ENCODE assay signal across 17 cellular contexts in the genomic region with DNA sequence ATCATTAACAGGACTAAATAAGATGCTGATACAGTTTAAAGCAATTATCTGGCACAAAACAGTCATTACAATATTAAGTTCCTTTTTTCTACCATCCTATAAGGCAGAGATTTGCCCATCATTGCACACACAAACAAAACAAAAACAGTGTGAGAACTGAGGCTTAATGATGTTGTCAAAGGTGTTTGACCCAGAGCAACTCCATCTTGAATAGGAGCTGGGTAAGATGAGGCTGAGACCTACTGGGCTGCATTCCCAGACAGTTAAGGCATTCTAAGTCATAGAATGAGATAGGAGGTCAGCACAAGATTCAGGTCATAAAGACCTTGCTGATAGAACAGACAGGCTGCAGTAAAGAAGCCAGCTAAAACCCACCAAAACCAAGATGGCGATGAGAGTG. TPM values are rescaled to one million over a fixed set of nuclear protein-coding genes. Genes with fewer than 3 reads are reported as not detected.
A peak's percentile ranks its signal among the peaks of the same experiment; 100 is the strongest.
DNase-seq lines count a peak whose midpoint lies in the region; ATAC-seq, FAIRE-seq and TF ChIP-seq lines count a peak whose summit lies in the region.
"Had no signal": no experiment of that assay in that cellular context is flagged by ENCODE, and none has a peak within 500 bp of the region (broad histone marks: within the 10 kb centered on the region; RNA-seq: fewer than 3 reads in every experiment).

No MANE protein-coding gene starts in this region.

- 100% methylated on average over 1 of the region's 1 CpG for WGBS in GM12878 (ENCODE audit: insufficient coverage, insufficient replicate concordance, low lambda C conversion rate, missing lambda C conversion rate)

- DNase-seq in CD4-positive, alpha-beta memory T cell: no peak
- DNase-seq in GM23338 (ENCODE audit: low spot score) (no peak), GM12878 (ENCODE audit: low read depth, low spot score) (no peak), NCI-H345 treated with DMSO at 0.1 percent for 48 hours (lab: John Stamatoyannopoulos, UW; ENCODE audit: unreplicated experiment) (no peak), D341Med (ENCODE audit: low spot score) (no peak)
- DNase-seq in stimulated activated CD4-positive, alpha-beta T cell treated with anti-CD3 and anti-CD28 coated beads, Interleukin-2, amount 100 ng/mL, for 24 hours: no peak
- DNase-seq: BE2C, Calu3, DMS79 had no signal

- H3K4me1 ChIP-seq in CD4-positive, alpha-beta memory T cell (ENCODE audit: insufficient read depth, low read length): peaks cover 12% of the 10 kb centered on the region
- H3K4me1 ChIP-seq in GM23338 (ENCODE audit: insufficient read depth) (peaks cover 44% of the 10 kb centered on the region), GM12878 (ENCODE audit: control insufficient read depth, insufficient read depth, low read length) (peaks cover 54% of the 10 kb centered on the region)
- H3K4me1 ChIP-seq: BE2C had no signal

- H3K4me2 ChIP-seq in GM23338 (no peak overlapping the region), GM12878 (ENCODE audit: control insufficient read depth, insufficient read depth) (no peak overlapping the region)

- no peak for TF ChIP-seq POLR2A in GM12878 (IDR thresholded peaks at IDR 0.05; ENCODE audit: low read depth, low read length)

- no peak for TF ChIP-seq EP300 in GM12878 (IDR thresholded peaks at IDR 0.05; ENCODE audit: borderline replicate concordance in 1 of 2, control insufficient read depth in 1 of 2, low read depth in 2 of 2, low read length in 2 of 2)

- H3K27me3 ChIP-seq in CD4-positive, alpha-beta memory T cell (ENCODE audit: insufficient read depth, low read length): no peaks in the 10 kb centered on the region
- H3K27me3 ChIP-seq in GM23338 (ENCODE audit: insufficient read depth): no peaks in the 10 kb centered on the region
- H3K27me3 ChIP-seq in GM12878 (replicated peaks in 1 of 2; ENCODE audit: control insufficient read depth in 2 of 2, insufficient read depth in 2 of 2, low read length in 1 of 2): no peaks in the 10 kb centered on the region
- H3K27me3 ChIP-seq: BE2C had no signal

- no peak overlapping the region for H3K4me3 Mint-ChIP-seq in CD4-positive, alpha-beta memory T cell
- no peak overlapping the region for H3K4me3 Mint-ChIP-seq in GM23338

- POLR2A ChIA-PET in CD4-positive, alpha-beta memory T cell (lab: Charles Lee; ENCODE audit: partially characterized antibody): no interaction called here
- POLR2A ChIA-PET in GM12878 (lab: Charles Lee): interaction anchor here (1.4 kb wide), 1 partner anchor 27 kb away, joined by 3 read pairs; no protein-coding TSS in a partner anchor

- CTCF ChIA-PET in CD4-positive, alpha-beta memory T cell (lab: Charles Lee; ENCODE audit: partially characterized antibody): no interaction called here
- CTCF ChIA-PET in GM12878 (lab: Yijun Ruan, JAX): no interaction called here

- H3K9me2 ChIP-seq in GM23338 (ENCODE audit: insufficient read depth): no peaks in the 10 kb centered on the region

- 0 out of 2 replicates have a peak, but pooled peaks cover 11% of the 10 kb centered on the region for H3F3A ChIP-seq in GM23338 (replicated peaks; ENCODE audit: low read depth)

- no peak overlapping the region for H3K4me3 ChIP-seq in CD4-positive, alpha-beta memory T cell (ENCODE audit: low read length in 2 of 2)
- H3K4me3 ChIP-seq in GM23338 (no peak overlapping the region), GM12878 (no peak overlapping the region)
- H3K4me3 ChIP-seq: K562 had no signal

- H3K79me2 ChIP-seq in GM23338 (replicated peaks; ENCODE audit: insufficient read depth): peaks cover 65% of the 10 kb centered on the region
- peaks cover 30% of the 10 kb centered on the region for H3K79me2 ChIP-seq in GM12878 (ENCODE audit: control insufficient read depth, insufficient read depth, low read length)

- no peak overlapping the region for H2AFZ ChIP-seq in GM23338
- H2AFZ ChIP-seq in GM12878 (ENCODE audit: control insufficient read depth, low read depth, low read length): no peak overlapping the region

- peak overlapping the region in 4 of 7 donors; percentile 22 to 73 (median 34) for H3K27ac Mint-ChIP-seq in CD4-positive, alpha-beta memory T cell
- H3K27ac Mint-ChIP-seq in GM23338: no peak overlapping the region

- peaks cover 0 to 2% (median 0%) of the 10 kb centered on the region in 8 donors for H3K9me3 Mint-ChIP-seq in CD4-positive, alpha-beta memory T cell
- peaks cover 6% of the 10 kb centered on the region; the same call in 1 of the 3 replicates for H3K9me3 Mint-ChIP-seq in GM23338

- H3K9me3 ChIP-seq in CD4-positive, alpha-beta memory T cell (ENCODE audit: control insufficient read depth in 1 of 2, low read length in 2 of 2): no peaks in the 10 kb centered on the region
- H3K9me3 ChIP-seq in GM12878 (replicated peaks; ENCODE audit: control insufficient read depth, insufficient read depth, low read length): no peaks in the 10 kb centered on the region; the same call in 1 of the 3 replicates
- H3K9me3 ChIP-seq: BE2C had no signal

- RAD21 ChIA-PET in GM12878 (lab: Charles Lee; ENCODE audit: unreplicated experiment): interaction anchor here (4.2 to 5.4 kb wide), 3 partner anchors 24 to 51 kb away, joined by 20 to 80 read pairs (median 62); a partner anchor contains a TSS

- TF ChIP-seq RAD21 in GM12878 (IDR thresholded peaks at IDR 0.05; ENCODE audit: insufficient read depth, low read depth, low read length): no peak

- ATAC-seq in GM23338 (no peak), GM12878 (no peak), GM18502 (IDR thresholded peaks at IDR 0.05; ENCODE audit: poor library complexity, unreplicated experiment) (no peak)
- ATAC-seq: K562 had no signal

- intact Hi-C loops in CD4-positive, alpha-beta memory T cell (cut with micrococcal nuclease): no loop called here
- intact Hi-C loops in GM12878 (cut with micrococcal nuclease; ENCODE audit: unreplicated experiment): loop anchor here (5.0 to 10.0 kb wide), 2 partner anchors 127 to 510 kb away; a partner anchor contains a TSS

- H3K9ac ChIP-seq in GM12878 (ENCODE audit: control insufficient read depth, insufficient read depth, low read length): no peak overlapping the region

- no peak overlapping the region for H3K27ac ChIP-seq in CD4-positive, alpha-beta memory T cell (ENCODE audit: low read depth, low read length)
- H3K27ac ChIP-seq in GM23338 (ENCODE audit: low read depth): peak overlapping the region; percentile 4; the same call in 1 of the 2 replicates
- H3K27ac ChIP-seq in GM12878 (ENCODE audit: control insufficient read depth, insufficient read depth): peak overlapping the region; percentile 83; the same call in 1 of the 2 replicates
- H3K27ac ChIP-seq: C4-2B, HL-60 had no signal

- in situ Hi-C loops in GM12878 (cut with MboI): no loop called here

- H3K36me3 Mint-ChIP-seq in CD4-positive, alpha-beta memory T cell: peaks cover 79 to 86% of the 10 kb centered on the region in 2 donors
- peaks cover 88% of the 10 kb centered on the region for H3K36me3 Mint-ChIP-seq in GM23338 (ENCODE audit: low read depth)

- H3K27me3 Mint-ChIP-seq in CD4-positive, alpha-beta memory T cell: no peaks in the 10 kb centered on the region
- H3K27me3 Mint-ChIP-seq in GM23338 (ENCODE audit: insufficient read depth, low read depth, poor library complexity): peaks cover 11% of the 10 kb centered on the region

- H3K36me3 ChIP-seq in CD4-positive, alpha-beta memory T cell (ENCODE audit: insufficient read depth, low read length): peaks cover 23% of the 10 kb centered on the region
- H3K36me3 ChIP-seq in GM23338 (ENCODE audit: insufficient read depth) (peaks cover 22% of the 10 kb centered on the region; the same call in 1 of the 2 replicates), GM12878 (ENCODE audit: control insufficient read depth in 2 of 2, insufficient read depth in 2 of 2, low read length in 1 of 2) (peaks cover 11 to 23% of the 10 kb centered on the region in 2 experiments)

- TF ChIP-seq CTCF in GM23338 (conservative IDR thresholded peaks at IDR 0.05; ENCODE audit: low read depth in 2 of 2): no peak
- no peak for TF ChIP-seq CTCF in GM12878 (IDR thresholded peaks at IDR 0.05 in 2 of 3, conservative IDR thresholded peaks at IDR 0.05 in 1 of 3; ENCODE audit: control insufficient read depth in 2 of 3, extremely low read depth in 1 of 3, insufficient read depth in 1 of 3, low read depth in 3 of 3, low read length in 3 of 3)

- H4K20me1 ChIP-seq in GM23338 (replicated peaks; ENCODE audit: insufficient read depth) (no peaks in the 10 kb centered on the region), GM12878 (ENCODE audit: control insufficient read depth, insufficient read depth) (no peaks in the 10 kb centered on the region)

- SMC1A ChIA-PET in GM12878 (lab: Charles Lee; ENCODE audit: uncharacterized antibody, unreplicated experiment): interaction anchor here (2.5 to 16.9 kb wide), 4 partner anchors 21 to 51 kb away, joined by 7 to 288 read pairs (median 78); a partner anchor contains a TSS

- BruUV-seq in GM12878 (replicated peaks; lab: Mats Ljungman, UMichigan): no TSS peak

- H3K4me1 Mint-ChIP-seq in CD4-positive, alpha-beta memory T cell: peaks cover 19 to 44% (median 39%) of the 10 kb centered on the region in 4 donors
- peaks cover 74% of the 10 kb centered on the region for H3K4me1 Mint-ChIP-seq in GM23338

- no peak for FAIRE-seq in GM12878 (lab: Jason Lieb, UNC)
- FAIRE-seq: A204.1, G401.6, GM18507, H54, K562 had no signal

TF ChIP-seq in GM23338, 12 proteins besides CTCF, POLR2A, EP300 and RAD21 (continues in another document):
- no peak for TF ChIP-seq STAT1 (IDR thresholded peaks at IDR 0.05; ENCODE audit: unreplicated experiment)

RNA-seq across cellular contexts. Expression of a gene that starts 33.2 kb away (rescaled TPM):
- 10 to 100 TPM; 57.1 to 60.0 TPM for total RNA-seq in CD4-positive, alpha-beta memory T cell
- 100 to 1,000 TPM; 139 to 161 TPM for polyA plus RNA-seq in CD4-positive, alpha-beta memory T cell
- 396 and 408 TPM in 2 replicates for total RNA-seq in GM23338 (2014; rRNA removed; shearing (Covaris generic))
- 432 and 444 TPM in 2 replicates for polyA plus RNA-seq in GM23338 (2016; fragmentation: Nextera tagmentation; extraction: Ambion mirVana)
- 650 and 670 TPM in 2 replicates for total RNA-seq in GM12878 (2013; cell fraction: nucleolus; rRNA removed)
- total RNA-seq in GM12878 (2014; rRNA removed): 333 and 334 TPM in 2 replicates
- 342 and 372 TPM in 2 replicates for total RNA-seq in GM12878 (2014; rRNA removed; fragmentation: Illumina TruSeq; extraction: Trizol)
- total RNA-seq in GM12878 (2021): 359 and 381 TPM in 2 replicates
- 352 TPM for polyA plus RNA-seq in GM12878 (2011; ENCODE audit: low read depth)
- polyA plus RNA-seq in GM12878 (2011; rRNA removed): 478 and 566 TPM in 2 replicates
- 325 and 335 TPM in 2 replicates for polyA plus RNA-seq in GM12878 (2011; cell fraction: cytosol; rRNA removed)
- polyA plus RNA-seq in GM12878 (2011; cell fraction: nucleus; rRNA removed): 201 and 223 TPM in 2 replicates
- 359 and 451 TPM in 2 replicates for polyA plus RNA-seq in GM12878 (2012)
- polyA plus RNA-seq in GM12878 (2014; fragmentation: Illumina TruSeq; extraction: Trizol): 327 and 404 TPM in 2 replicates
- polyA plus RNA-seq in GM12878 (2014; fragmentation: Nextera tagmentation; extraction: Ambion mirVana): 1,000 to 10,000 TPM in 1 of 2 experiments, 100 to 1,000 TPM in 1; 709 to 1,123 TPM
- 277 and 289 TPM in 2 replicates for polyA plus RNA-seq in GM12878 (2014; rRNA removed)
- 100 to 1,000 TPM; 814 to 865 TPM for polyA plus RNA-seq in GM12878 (2016; fragmentation: Nextera tagmentation; extraction: Ambion mirVana)
- polyA minus RNA-seq in GM12878 (2011; rRNA and poly(A)+ RNA removed): 215 and 312 TPM in 2 replicates
- 262 and 269 TPM in 2 replicates for polyA minus RNA-seq in GM12878 (2011; cell fraction: cytosol; rRNA and poly(A)+ RNA removed)
- 301 and 500 TPM in 2 replicates for polyA minus RNA-seq in GM12878 (2011; cell fraction: nucleus; rRNA and poly(A)+ RNA removed)
